Comparison of ENCODE assay signal across 1 cellular context in the genomic region with DNA sequence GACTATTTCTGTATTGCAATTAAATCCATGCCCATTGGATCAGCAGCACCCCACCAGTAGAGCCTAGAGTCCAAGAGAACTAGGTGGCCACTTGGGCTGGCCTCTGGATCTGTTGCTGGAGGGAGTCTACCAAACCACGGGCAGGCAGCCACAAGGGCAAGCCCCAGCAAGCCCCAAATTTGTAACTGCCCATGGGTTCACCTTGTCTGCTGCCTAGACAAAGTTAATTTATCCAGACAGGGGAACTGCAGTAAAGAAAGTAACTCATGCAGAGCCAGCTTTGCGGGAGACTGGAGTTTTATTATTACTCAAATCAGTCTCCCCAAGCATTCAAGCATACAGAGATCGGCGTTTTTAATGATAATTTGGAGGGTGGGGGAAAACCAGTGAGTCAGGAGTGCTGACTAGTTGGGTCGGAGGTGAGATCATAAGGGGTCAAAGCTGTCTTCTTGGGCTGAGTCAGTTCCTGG.
TF ChIP-seq lines count a peak whose summit lies in the region.

No MANE protein-coding gene starts in this region.

TF ChIP-seq in GM12878, 131 proteins besides CTCF, POLR2A, EP300 and RAD21 (continued from another document and continues in another):
- TF ChIP-seq, protein P1, sequence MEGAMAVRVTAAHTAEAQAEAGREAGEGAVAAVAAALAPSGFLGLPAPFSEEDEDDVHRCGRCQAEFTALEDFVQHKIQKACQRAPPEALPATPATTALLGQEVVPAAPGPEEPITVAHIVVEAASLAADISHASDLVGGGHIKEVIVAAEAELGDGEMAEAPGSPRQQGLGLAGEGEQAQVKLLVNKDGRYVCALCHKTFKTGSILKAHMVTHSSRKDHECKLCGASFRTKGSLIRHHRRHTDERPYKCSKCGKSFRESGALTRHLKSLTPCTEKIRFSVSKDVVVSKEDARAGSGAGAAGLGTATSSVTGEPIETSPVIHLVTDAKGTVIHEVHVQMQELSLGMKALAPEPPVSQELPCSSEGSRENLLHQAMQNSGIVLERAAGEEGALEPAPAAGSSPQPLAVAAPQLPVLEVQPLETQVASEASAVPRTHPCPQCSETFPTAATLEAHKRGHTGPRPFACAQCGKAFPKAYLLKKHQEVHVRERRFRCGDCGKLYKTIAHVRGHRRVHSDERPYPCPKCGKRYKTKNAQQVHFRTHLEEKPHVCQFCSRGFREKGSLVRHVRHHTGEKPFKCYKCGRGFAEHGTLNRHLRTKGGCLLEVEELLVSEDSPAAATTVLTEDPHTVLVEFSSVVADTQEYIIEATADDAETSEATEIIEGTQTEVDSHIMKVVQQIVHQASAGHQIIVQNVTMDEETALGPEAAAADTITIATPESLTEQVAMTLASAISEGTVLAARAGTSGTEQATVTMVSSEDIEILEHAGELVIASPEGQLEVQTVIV (IDR thresholded peaks at IDR 0.05; ENCODE audit: borderline replicate concordance, partially characterized antibody): no peak
- peak; percentile 83; the same call in 2 of the 3 replicates for TF ChIP-seq POU2F2 (IDR thresholded peaks at IDR 0.05; ENCODE audit: borderline replicate concordance, low read depth, low read length)
- TF ChIP-seq MXI1 (IDR thresholded peaks at IDR 0.05; ENCODE audit: low read depth, low read length): no peak
- TF ChIP-seq TBL1XR1 (IDR thresholded peaks at IDR 0.05; ENCODE audit: low read depth, low read length): 0 out of 2 replicates have a peak, but pooled peaks have one; percentile 43
- no peak for TF ChIP-seq ZNF24 (IDR thresholded peaks at IDR 0.05)
- TF ChIP-seq SP1 (IDR thresholded peaks at IDR 0.05; ENCODE audit: low read depth, low read length): peak; percentile 22
- TF ChIP-seq, protein P2, sequence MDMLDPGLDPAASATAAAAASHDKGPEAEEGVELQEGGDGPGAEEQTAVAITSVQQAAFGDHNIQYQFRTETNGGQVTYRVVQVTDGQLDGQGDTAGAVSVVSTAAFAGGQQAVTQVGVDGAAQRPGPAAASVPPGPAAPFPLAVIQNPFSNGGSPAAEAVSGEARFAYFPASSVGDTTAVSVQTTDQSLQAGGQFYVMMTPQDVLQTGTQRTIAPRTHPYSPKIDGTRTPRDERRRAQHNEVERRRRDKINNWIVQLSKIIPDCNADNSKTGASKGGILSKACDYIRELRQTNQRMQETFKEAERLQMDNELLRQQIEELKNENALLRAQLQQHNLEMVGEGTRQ (IDR thresholded peaks at IDR 0.05; ENCODE audit: borderline replicate concordance, low read depth, low read length): no peak
- TF ChIP-seq HDAC2 (IDR thresholded peaks at IDR 0.05): no peak
- peak; percentile 91 for TF ChIP-seq IKZF1 (conservative IDR thresholded peaks at IDR 0.05)
- TF ChIP-seq IKZF2 (IDR thresholded peaks at IDR 0.05): peak; percentile 92 to 95
- TF ChIP-seq BACH1 (IDR thresholded peaks at IDR 0.05; ENCODE audit: borderline replicate concordance): peak; percentile 95; the same call in 1 of the 2 replicates
- TF ChIP-seq ZNF622 (IDR thresholded peaks at IDR 0.05): no peak
- TF ChIP-seq, protein P3, sequence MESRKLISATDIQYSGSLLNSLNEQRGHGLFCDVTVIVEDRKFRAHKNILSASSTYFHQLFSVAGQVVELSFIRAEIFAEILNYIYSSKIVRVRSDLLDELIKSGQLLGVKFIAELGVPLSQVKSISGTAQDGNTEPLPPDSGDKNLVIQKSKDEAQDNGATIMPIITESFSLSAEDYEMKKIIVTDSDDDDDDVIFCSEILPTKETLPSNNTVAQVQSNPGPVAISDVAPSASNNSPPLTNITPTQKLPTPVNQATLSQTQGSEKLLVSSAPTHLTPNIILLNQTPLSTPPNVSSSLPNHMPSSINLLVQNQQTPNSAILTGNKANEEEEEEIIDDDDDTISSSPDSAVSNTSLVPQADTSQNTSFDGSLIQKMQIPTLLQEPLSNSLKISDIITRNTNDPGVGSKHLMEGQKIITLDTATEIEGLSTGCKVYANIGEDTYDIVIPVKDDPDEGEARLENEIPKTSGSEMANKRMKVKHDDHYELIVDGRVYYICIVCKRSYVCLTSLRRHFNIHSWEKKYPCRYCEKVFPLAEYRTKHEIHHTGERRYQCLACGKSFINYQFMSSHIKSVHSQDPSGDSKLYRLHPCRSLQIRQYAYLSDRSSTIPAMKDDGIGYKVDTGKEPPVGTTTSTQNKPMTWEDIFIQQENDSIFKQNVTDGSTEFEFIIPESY (IDR thresholded peaks at IDR 0.05): no peak
- TF ChIP-seq WRNIP1 (IDR thresholded peaks at IDR 0.05; ENCODE audit: borderline replicate concordance, low read depth, low read length): no peak
- peak; percentile 93 for TF ChIP-seq BMI1 (IDR thresholded peaks at IDR 0.05; ENCODE audit: borderline replicate concordance)
- 0 out of 2 replicates have a peak, but pooled peaks have one; percentile 42 for TF ChIP-seq TAF1 (IDR thresholded peaks at IDR 0.05; ENCODE audit: borderline replicate concordance, low read depth, low read length)
- TF ChIP-seq SMAD1 (IDR thresholded peaks at IDR 0.05; ENCODE audit: low read depth, partially characterized antibody): peak; percentile 77
- TF ChIP-seq, protein P4, sequence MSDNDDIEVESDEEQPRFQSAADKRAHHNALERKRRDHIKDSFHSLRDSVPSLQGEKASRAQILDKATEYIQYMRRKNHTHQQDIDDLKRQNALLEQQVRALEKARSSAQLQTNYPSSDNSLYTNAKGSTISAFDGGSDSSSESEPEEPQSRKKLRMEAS (IDR thresholded peaks at IDR 0.05; ENCODE audit: low read depth, low read length): no peak
- no peak for TF ChIP-seq MYC (IDR thresholded peaks at IDR 0.05; ENCODE audit: insufficient read depth, insufficient read length, insufficient replicate concordance, low read length, severe bottlenecking)
- TF ChIP-seq, protein P5, sequence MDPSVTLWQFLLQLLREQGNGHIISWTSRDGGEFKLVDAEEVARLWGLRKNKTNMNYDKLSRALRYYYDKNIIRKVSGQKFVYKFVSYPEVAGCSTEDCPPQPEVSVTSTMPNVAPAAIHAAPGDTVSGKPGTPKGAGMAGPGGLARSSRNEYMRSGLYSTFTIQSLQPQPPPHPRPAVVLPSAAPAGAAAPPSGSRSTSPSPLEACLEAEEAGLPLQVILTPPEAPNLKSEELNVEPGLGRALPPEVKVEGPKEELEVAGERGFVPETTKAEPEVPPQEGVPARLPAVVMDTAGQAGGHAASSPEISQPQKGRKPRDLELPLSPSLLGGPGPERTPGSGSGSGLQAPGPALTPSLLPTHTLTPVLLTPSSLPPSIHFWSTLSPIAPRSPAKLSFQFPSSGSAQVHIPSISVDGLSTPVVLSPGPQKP (IDR thresholded peaks at IDR 0.05; ENCODE audit: low read depth, low read length): no peak
- TF ChIP-seq MYB (IDR thresholded peaks at IDR 0.05; ENCODE audit: borderline replicate concordance, low read depth, low read length): no peak
- peak; percentile 82 for TF ChIP-seq MEF2A (IDR thresholded peaks at IDR 0.05; ENCODE audit: insufficient read depth, low read depth, low read length)
- TF ChIP-seq EED (IDR thresholded peaks at IDR 0.05; ENCODE audit: low read depth): peak; percentile 88
- no peak; the same call in 1 of the 2 replicates for TF ChIP-seq GABPA (IDR thresholded peaks at IDR 0.05; ENCODE audit: low read depth)
- TF ChIP-seq BCL11A (IDR thresholded peaks at IDR 0.05; ENCODE audit: low read depth, low read length): peak; percentile 97
- TF ChIP-seq RELA (IDR thresholded peaks at IDR 0.05; ENCODE audit: borderline replicate concordance, partially characterized antibody): peak; percentile 97
- TF ChIP-seq ETV6 (conservative IDR thresholded peaks at IDR 0.05 in 1 of 2, IDR thresholded peaks at IDR 0.05 in 1 of 2; ENCODE audit: borderline replicate concordance in 1 of 2, low read depth in 1 of 2): peak in 1 of 2 experiments; percentile 75; a peak in 2 of 4 replicates
- no peak for TF ChIP-seq STAT1 (conservative IDR thresholded peaks at IDR 0.05)
- TF ChIP-seq, protein P6, sequence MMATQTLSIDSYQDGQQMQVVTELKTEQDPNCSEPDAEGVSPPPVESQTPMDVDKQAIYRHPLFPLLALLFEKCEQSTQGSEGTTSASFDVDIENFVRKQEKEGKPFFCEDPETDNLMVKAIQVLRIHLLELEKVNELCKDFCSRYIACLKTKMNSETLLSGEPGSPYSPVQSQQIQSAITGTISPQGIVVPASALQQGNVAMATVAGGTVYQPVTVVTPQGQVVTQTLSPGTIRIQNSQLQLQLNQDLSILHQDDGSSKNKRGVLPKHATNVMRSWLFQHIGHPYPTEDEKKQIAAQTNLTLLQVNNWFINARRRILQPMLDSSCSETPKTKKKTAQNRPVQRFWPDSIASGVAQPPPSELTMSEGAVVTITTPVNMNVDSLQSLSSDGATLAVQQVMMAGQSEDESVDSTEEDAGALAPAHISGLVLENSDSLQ (IDR thresholded peaks at IDR 0.05): peak; percentile 54
- no peak for TF ChIP-seq SREBF1 (IDR thresholded peaks at IDR 0.05; ENCODE audit: low read length)
- no peak for TF ChIP-seq LARP7 (IDR thresholded peaks at IDR 0.05)
- peak; percentile 92 for TF ChIP-seq RUNX3 (IDR thresholded peaks at IDR 0.05; ENCODE audit: low read length)
- no peak for TF ChIP-seq POLR2AphosphoS2 (IDR thresholded peaks at IDR 0.05; ENCODE audit: low read depth, low read length)
- TF ChIP-seq NFIC (IDR thresholded peaks at IDR 0.05; ENCODE audit: low read depth, low read length): peak; percentile 98
- TF ChIP-seq CHD4 (IDR thresholded peaks at IDR 0.05): no peak
- TF ChIP-seq SRF (IDR thresholded peaks at IDR 0.05; ENCODE audit: low read depth in 2 of 2, low read length in 2 of 2): 0 out of 4 replicates have a peak, but pooled peaks of 1 of the 2 experiments have one; percentile 22
- TF ChIP-seq CBFB (IDR thresholded peaks at IDR 0.05; ENCODE audit: low read depth): no peak; the same call in none of the 2 replicates
- TF ChIP-seq HDGF (IDR thresholded peaks at IDR 0.05): no peak
- no peak for TF ChIP-seq YBX1 (IDR thresholded peaks at IDR 0.05)
- TF ChIP-seq PAX5 (IDR thresholded peaks at IDR 0.05; ENCODE audit: borderline replicate concordance, low read depth, low read length): peak; percentile 89
- TF ChIP-seq RCOR1 (conservative IDR thresholded peaks at IDR 0.05; ENCODE audit: low read depth, low read length): no peak
- TF ChIP-seq, protein P7, sequence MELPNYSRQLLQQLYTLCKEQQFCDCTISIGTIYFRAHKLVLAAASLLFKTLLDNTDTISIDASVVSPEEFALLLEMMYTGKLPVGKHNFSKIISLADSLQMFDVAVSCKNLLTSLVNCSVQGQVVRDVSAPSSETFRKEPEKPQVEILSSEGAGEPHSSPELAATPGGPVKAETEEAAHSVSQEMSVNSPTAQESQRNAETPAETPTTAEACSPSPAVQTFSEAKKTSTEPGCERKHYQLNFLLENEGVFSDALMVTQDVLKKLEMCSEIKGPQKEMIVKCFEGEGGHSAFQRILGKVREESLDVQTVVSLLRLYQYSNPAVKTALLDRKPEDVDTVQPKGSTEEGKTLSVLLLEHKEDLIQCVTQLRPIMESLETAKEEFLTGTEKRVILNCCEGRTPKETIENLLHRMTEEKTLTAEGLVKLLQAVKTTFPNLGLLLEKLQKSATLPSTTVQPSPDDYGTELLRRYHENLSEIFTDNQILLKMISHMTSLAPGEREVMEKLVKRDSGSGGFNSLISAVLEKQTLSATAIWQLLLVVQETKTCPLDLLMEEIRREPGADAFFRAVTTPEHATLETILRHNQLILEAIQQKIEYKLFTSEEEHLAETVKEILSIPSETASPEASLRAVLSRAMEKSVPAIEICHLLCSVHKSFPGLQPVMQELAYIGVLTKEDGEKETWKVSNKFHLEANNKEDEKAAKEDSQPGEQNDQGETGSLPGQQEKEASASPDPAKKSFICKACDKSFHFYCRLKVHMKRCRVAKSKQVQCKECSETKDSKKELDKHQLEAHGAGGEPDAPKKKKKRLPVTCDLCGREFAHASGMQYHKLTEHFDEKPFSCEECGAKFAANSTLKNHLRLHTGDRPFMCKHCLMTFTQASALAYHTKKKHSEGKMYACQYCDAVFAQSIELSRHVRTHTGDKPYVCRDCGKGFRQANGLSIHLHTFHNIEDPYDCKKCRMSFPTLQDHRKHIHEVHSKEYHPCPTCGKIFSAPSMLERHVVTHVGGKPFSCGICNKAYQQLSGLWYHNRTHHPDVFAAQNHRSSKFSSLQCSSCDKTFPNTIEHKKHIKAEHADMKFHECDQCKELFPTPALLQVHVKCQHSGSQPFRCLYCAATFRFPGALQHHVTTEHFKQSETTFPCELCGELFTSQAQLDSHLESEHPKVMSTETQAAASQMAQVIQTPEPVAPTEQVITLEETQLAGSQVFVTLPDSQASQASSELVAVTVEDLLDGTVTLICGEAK (IDR thresholded peaks at IDR 0.05; ENCODE audit: borderline replicate concordance): no peak
- 0 out of 2 replicates have a peak, but pooled peaks have one; percentile 5 for TF ChIP-seq TCF12 (IDR thresholded peaks at IDR 0.05; ENCODE audit: low read depth, low read length)
- no peak for TF ChIP-seq ZNF217 (IDR thresholded peaks at IDR 0.05)
- peak; percentile 99 for TF ChIP-seq NR2F1 (conservative IDR thresholded peaks at IDR 0.05)
- no peak for TF ChIP-seq RFX5 (IDR thresholded peaks at IDR 0.05; ENCODE audit: low read depth, low read length)
- peak; percentile 40; the same call in 1 of the 2 replicates for TF ChIP-seq YY1 (IDR thresholded peaks at IDR 0.05; ENCODE audit: low read depth, low read length)
- TF ChIP-seq KLF5 (IDR thresholded peaks at IDR 0.05; ENCODE audit: partially characterized antibody): no peak
- TF ChIP-seq, protein P8, sequence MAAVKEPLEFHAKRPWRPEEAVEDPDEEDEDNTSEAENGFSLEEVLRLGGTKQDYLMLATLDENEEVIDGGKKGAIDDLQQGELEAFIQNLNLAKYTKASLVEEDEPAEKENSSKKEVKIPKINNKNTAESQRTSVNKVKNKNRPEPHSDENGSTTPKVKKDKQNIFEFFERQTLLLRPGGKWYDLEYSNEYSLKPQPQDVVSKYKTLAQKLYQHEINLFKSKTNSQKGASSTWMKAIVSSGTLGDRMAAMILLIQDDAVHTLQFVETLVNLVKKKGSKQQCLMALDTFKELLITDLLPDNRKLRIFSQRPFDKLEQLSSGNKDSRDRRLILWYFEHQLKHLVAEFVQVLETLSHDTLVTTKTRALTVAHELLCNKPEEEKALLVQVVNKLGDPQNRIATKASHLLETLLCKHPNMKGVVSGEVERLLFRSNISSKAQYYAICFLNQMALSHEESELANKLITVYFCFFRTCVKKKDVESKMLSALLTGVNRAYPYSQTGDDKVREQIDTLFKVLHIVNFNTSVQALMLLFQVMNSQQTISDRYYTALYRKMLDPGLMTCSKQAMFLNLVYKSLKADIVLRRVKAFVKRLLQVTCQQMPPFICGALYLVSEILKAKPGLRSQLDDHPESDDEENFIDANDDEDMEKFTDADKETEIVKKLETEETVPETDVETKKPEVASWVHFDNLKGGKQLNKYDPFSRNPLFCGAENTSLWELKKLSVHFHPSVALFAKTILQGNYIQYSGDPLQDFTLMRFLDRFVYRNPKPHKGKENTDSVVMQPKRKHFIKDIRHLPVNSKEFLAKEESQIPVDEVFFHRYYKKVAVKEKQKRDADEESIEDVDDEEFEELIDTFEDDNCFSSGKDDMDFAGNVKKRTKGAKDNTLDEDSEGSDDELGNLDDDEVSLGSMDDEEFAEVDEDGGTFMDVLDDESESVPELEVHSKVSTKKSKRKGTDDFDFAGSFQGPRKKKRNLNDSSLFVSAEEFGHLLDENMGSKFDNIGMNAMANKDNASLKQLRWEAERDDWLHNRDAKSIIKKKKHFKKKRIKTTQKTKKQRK (IDR thresholded peaks at IDR 0.05; ENCODE audit: low read depth, low read length): no peak
- no peak for TF ChIP-seq KDM1A (IDR thresholded peaks at IDR 0.05; ENCODE audit: borderline replicate concordance)
- no peak for TF ChIP-seq NRF1 (conservative IDR thresholded peaks at IDR 0.05; ENCODE audit: low read depth, low read length)
- TF ChIP-seq ATF7 (IDR thresholded peaks at IDR 0.05; ENCODE audit: low read depth): peak; percentile 97
